ENCODE assay signal across 1 cellular context in the genomic region with DNA sequence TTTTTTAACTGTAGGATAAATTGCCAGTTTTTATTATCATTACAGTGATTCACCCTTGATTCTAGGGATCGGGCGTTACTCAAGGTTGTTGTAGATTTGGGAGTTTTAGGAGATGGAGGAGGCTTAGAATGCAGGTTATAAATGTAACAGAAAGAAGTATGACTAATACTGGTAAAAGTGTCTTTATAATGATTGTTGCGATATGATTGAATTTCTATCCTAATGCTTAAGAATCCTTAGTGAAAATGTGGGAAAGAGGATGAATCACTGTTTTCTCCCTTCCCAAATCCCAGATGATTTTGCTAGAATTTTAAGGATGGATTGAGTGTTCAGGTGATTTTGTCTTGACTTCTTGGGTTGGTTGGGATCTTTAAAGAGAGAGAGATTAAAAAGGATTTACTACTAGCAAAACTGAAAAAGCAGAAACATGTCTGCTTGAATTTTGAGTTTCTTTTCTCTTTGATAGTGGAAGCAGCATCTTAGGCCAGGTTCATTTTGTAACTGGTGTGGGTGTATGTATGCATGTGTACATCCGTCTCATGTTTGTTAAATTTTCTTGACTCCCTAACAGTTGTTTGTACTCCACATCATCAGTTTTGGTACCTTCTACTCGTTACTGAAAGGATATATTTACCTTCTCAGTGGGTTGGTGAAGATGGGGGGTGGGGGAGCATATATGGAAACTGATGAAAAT.
TF ChIP-seq lines count a peak whose summit lies in the region.

No MANE protein-coding gene starts in this region.

TF ChIP-seq in IMR-90, 13 proteins besides CTCF, POLR2A, EP300 and RAD21:
- TF ChIP-seq BHLHE40 (IDR thresholded peaks at IDR 0.05; ENCODE audit: low read depth, low read length) (no peak), MXI1 (IDR thresholded peaks at IDR 0.05; ENCODE audit: borderline replicate concordance, low read depth, low read length) (no peak), CEBPB (IDR thresholded peaks at IDR 0.05; ENCODE audit: low read depth, low read length) (no peak)
